24 cellular contexts compared by ENCODE assay signal in the genomic region with DNA sequence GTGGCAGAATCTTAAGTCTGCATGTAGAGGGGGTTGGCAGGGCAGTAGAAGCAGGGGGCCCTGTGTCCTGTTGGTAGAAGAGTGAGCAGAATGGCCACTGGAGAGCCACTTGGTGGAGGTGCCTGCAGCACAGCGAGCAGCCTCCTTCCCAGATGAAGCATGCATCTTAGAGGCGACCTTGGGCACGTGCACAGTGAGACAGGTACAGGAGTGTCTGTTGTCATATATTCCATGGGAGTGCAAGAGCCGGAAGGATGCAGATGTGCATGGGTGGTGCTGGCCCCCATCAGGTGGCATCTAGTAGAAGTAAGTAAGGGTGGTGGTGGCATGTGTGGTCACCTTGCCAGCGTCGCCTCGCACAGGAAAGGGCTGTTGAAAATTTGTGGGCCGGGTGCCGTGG. TPM values are rescaled to one million over a fixed set of nuclear protein-coding genes. Genes with fewer than 3 reads are reported as not detected.
DNase-seq lines count a peak whose midpoint lies in the region; ATAC-seq, FAIRE-seq and TF ChIP-seq lines count a peak whose summit lies in the region.
"Had no signal": no experiment of that assay in that cellular context is flagged by ENCODE, and none has a peak within 500 bp of the region (broad histone marks: within the 10 kb centered on the region; RNA-seq: fewer than 3 reads in every experiment).

No MANE protein-coding gene starts in this region.

- H3K4me3 Mint-ChIP-seq in mesothelial cell of epicardium (no peak overlapping the region), type B pancreatic cell (no peak overlapping the region)
- H3K4me3 Mint-ChIP-seq: activated CD4-positive, alpha-beta memory T cell treated with anti-CD3 and anti-CD28 coated beads for 36 hours; activated T-helper 1 cell treated with anti-CD3 and anti-CD28 coated beads, Interleukin-12 subunit alpha, Interleukin-12 subunit beta, Interleukin-2, Interleukin-4 antibody, amounts not matched to agents 30 ng/mL and 10 ng/mL and 1 ng/mL, durations not matched to agents 14 hours and 24 hours and 36 hours; stimulated activated naive CD8-positive, alpha-beta T cell treated with anti-CD3 and anti-CD28 coated beads, Interleukin-15, Interleukin-2, amounts not matched to agents 100 ng/mL and 50 ng/mL, for 24 hours had no signal

- H3K4me1 ChIP-seq in cardiac muscle cell (ENCODE audit: low read depth) (peaks cover 23% of the 10 kb centered on the region), left ventricle myocardium inferior (peaks cover 56% of the 10 kb centered on the region), RWPE2 (ENCODE audit: insufficient read depth, poor library complexity, severe bottlenecking) (peaks cover 17% of the 10 kb centered on the region)

- H3K27ac Mint-ChIP-seq in mesothelial cell of epicardium, result peak overlapping the region; percentile 97
- H3K27ac Mint-ChIP-seq in type B pancreatic cell, result peak overlapping the region; percentile 90
- H3K27ac Mint-ChIP-seq: activated CD4-positive, alpha-beta memory T cell treated with anti-CD3 and anti-CD28 coated beads for 36 hours; activated T-helper 1 cell treated with anti-CD3 and anti-CD28 coated beads, Interleukin-12 subunit alpha, Interleukin-12 subunit beta, Interleukin-2, Interleukin-4 antibody, amounts not matched to agents 30 ng/mL and 10 ng/mL and 1 ng/mL, durations not matched to agents 14 hours and 24 hours and 36 hours; stimulated activated naive CD8-positive, alpha-beta T cell treated with anti-CD3 and anti-CD28 coated beads, Interleukin-15, Interleukin-2, amounts not matched to agents 100 ng/mL and 50 ng/mL, for 24 hours had no signal

- H3K4me1 Mint-ChIP-seq in mesothelial cell of epicardium (peaks cover 52% of the 10 kb centered on the region), type B pancreatic cell (ENCODE audit: unreplicated experiment) (peaks cover 47% of the 10 kb centered on the region)

- H3K36me3 Mint-ChIP-seq in mesothelial cell of epicardium (no peaks in the 10 kb centered on the region), type B pancreatic cell (no peaks in the 10 kb centered on the region)
- H3K36me3 Mint-ChIP-seq: activated CD4-positive, alpha-beta memory T cell treated with anti-CD3 and anti-CD28 coated beads for 36 hours had no signal

- H3K9me3 ChIP-seq in cardiac muscle cell (ENCODE audit: low read depth), result no peaks in the 10 kb centered on the region
- no peaks in the 10 kb centered on the region for H3K9me3 ChIP-seq in left ventricle myocardium inferior (replicated peaks)
- H3K9me3 ChIP-seq in RWPE2 (ENCODE audit: severe bottlenecking), result no peaks in the 10 kb centered on the region
- H3K9me3 ChIP-seq: thoracic aorta had no signal

- peak overlapping the region; percentile 74 for H3K27ac ChIP-seq in cardiac muscle cell
- no peak overlapping the region for H3K27ac ChIP-seq in left ventricle myocardium inferior (replicated peaks)
- H3K27ac ChIP-seq in RWPE2 (ENCODE audit: poor library complexity, severe bottlenecking), result peak overlapping the region; percentile 81
- H3K27ac ChIP-seq: thoracic aorta had no signal

- H3K27me3 ChIP-seq in cardiac muscle cell, result no peaks in the 10 kb centered on the region
- H3K27me3 ChIP-seq in left ventricle myocardium inferior (ENCODE audit: low read depth), result no peaks in the 10 kb centered on the region
- H3K27me3 ChIP-seq in RWPE2 (ENCODE audit: insufficient read depth, poor library complexity, severe bottlenecking), result no peaks in the 10 kb centered on the region

- intact Hi-C loops in left ventricle myocardium inferior (cut with micrococcal nuclease), result no loop called here

- no peak for ATAC-seq in RWPE2 (ENCODE audit: low read depth)

- TF ChIP-seq CTCF in cardiac muscle cell (IDR thresholded peaks at IDR 0.05; ENCODE audit: low read depth, low read length), result no peak
- TF ChIP-seq CTCF in left ventricle myocardium inferior (IDR thresholded peaks at IDR 0.05; ENCODE audit: borderline replicate concordance), result no peak
- no peak for TF ChIP-seq CTCF in RWPE2 (IDR thresholded peaks at IDR 0.05; ENCODE audit: poor library complexity, severe bottlenecking)
- no peak for TF ChIP-seq CTCF in mesothelial cell of epicardium (IDR thresholded peaks at IDR 0.05; ENCODE audit: unreplicated experiment)
- no peak for TF ChIP-seq CTCF in type B pancreatic cell (conservative IDR thresholded peaks at IDR 0.05)

- H3K36me3 ChIP-seq in cardiac muscle cell, result no peaks in the 10 kb centered on the region
- no peaks in the 10 kb centered on the region for H3K36me3 ChIP-seq in left ventricle myocardium inferior
- H3K36me3 ChIP-seq in RWPE2 (ENCODE audit: low read depth), result no peaks in the 10 kb centered on the region
- H3K36me3 ChIP-seq: thoracic aorta had no signal

- DNase-seq in cardiac muscle cell (ENCODE audit: low read depth in 1 of 2, low spot score in 1 of 2) (no peak), left ventricle myocardium inferior (no peak), RWPE2 (ENCODE audit: low spot score) (no peak), mesothelial cell of epicardium (ENCODE audit: low spot score in 2 of 2, unreplicated experiment in 2 of 2) (no peak), type B pancreatic cell (ENCODE audit: extremely low spot score, unreplicated experiment) (no peak), urothelium cell line (ENCODE audit: low spot score) (no peak), NCI-H524 treated with DMSO at 0.1 percent for 48 hours (lab: John Stamatoyannopoulos, UW) (no peak)
- no peak for DNase-seq in activated CD4-positive, alpha-beta T cell treated with anti-CD3 and anti-CD28 coated beads, Interleukin-2, amount 50 U/mL, for 4 hours
- DNase-seq: activated CD4-positive, alpha-beta memory T cell treated with anti-CD3 and anti-CD28 coated beads for 36 hours; activated CD8-positive, alpha-beta memory T cell treated with anti-CD3 and anti-CD28 coated beads, Interleukin-2, amount 50 U/mL, for 4 hours; activated naive CD4-positive, alpha-beta T cell treated with anti-CD3 and anti-CD28 coated beads, Interleukin-2, amount 50 U/mL, for 16 hours; amniotic stem cell; effector CD8-positive, alpha-beta T cell; MM.1S; NCI-H1417 treated with DMSO at 0.1 percent for 48 hours; NCI-H446; nucleus accumbens; OCI-M1; Right ventricle myocardium superior had no signal

- no peak for FAIRE-seq in urothelium cell line (lab: Jason Lieb, UNC)
- FAIRE-seq: HTR-8/SVneo, K562 had no signal

- H3K27me3 Mint-ChIP-seq in mesothelial cell of epicardium (ENCODE audit: low read depth) (no peaks in the 10 kb centered on the region), type B pancreatic cell (no peaks in the 10 kb centered on the region)
- H3K27me3 Mint-ChIP-seq: activated CD4-positive, alpha-beta memory T cell treated with anti-CD3 and anti-CD28 coated beads for 36 hours; stimulated activated naive CD8-positive, alpha-beta T cell treated with anti-CD3 and anti-CD28 coated beads, Interleukin-15, Interleukin-2, amounts not matched to agents 100 ng/mL and 50 ng/mL, for 24 hours had no signal

- no peak overlapping the region for H3K4me3 ChIP-seq in cardiac muscle cell
- no peak overlapping the region for H3K4me3 ChIP-seq in left ventricle myocardium inferior
- H3K4me3 ChIP-seq in RWPE2 (ENCODE audit: severe bottlenecking), result no peak overlapping the region
- H3K4me3 ChIP-seq: K562, thoracic aorta had no signal

- H3K9me3 Mint-ChIP-seq in mesothelial cell of epicardium (no peaks in the 10 kb centered on the region), type B pancreatic cell (no peaks in the 10 kb centered on the region)
- H3K9me3 Mint-ChIP-seq: activated CD4-positive, alpha-beta memory T cell treated with anti-CD3 and anti-CD28 coated beads for 36 hours; activated T-helper 1 cell treated with anti-CD3 and anti-CD28 coated beads, Interleukin-12 subunit alpha, Interleukin-12 subunit beta, Interleukin-2, Interleukin-4 antibody, amounts not matched to agents 30 ng/mL and 10 ng/mL and 1 ng/mL, durations not matched to agents 14 hours and 24 hours and 36 hours; stimulated activated naive CD8-positive, alpha-beta T cell treated with anti-CD3 and anti-CD28 coated beads, Interleukin-15, Interleukin-2, amounts not matched to agents 100 ng/mL and 50 ng/mL, for 24 hours had no signal

RNA-seq across cellular contexts. Expression of a gene that starts 53.9 kb away (rescaled TPM):
- 71.7 and 85.3 TPM in 2 replicates for total RNA-seq in cardiac muscle cell
- 66.6 and 67.7 TPM in 2 replicates for polyA plus RNA-seq in cardiac muscle cell
- 125 TPM for total RNA-seq in left ventricle myocardium inferior
- total RNA-seq in mesothelial cell of epicardium, result 152 to 158 TPM (median 152 TPM) in 3 replicates
- total RNA-seq in type B pancreatic cell (ENCODE audit: low replicate concordance), result 76.4 and 79.2 TPM in 2 replicates
